25 cellular contexts compared by ENCODE assay signal in genomic region chr4:123354701-123355100, GRCh38. TPM values are rescaled to one million over a fixed set of nuclear protein-coding genes. Genes with fewer than 3 reads are reported as not detected.
DNase-seq lines count a peak whose midpoint lies in the region; ATAC-seq, FAIRE-seq and TF ChIP-seq lines count a peak whose summit lies in the region.
"Had no signal": no experiment of that assay in that cellular context is flagged by ENCODE, and none has a peak within 500 bp of the region (broad histone marks: within the 10 kb centered on the region; RNA-seq: fewer than 3 reads in every experiment).

No MANE protein-coding gene starts in this region.

- ATAC-seq in heart right ventricle (no peak), K562 (no peak)
- ATAC-seq in stimulated activated effector memory CD8-positive, alpha-beta T cell treated with anti-CD3 and anti-CD28 coated beads, Interleukin-12 subunit alpha, Interleukin-12 subunit beta, amount 100 ng/mL, for 72 hours: peak; percentile 14
- ATAC-seq: A549, GM23338, HCT116 had no signal

- H4K20me1 ChIP-seq in K562 (replicated peaks; ENCODE audit: control insufficient read depth, insufficient read depth, low read length): no peaks in the 10 kb centered on the region
- H4K20me1 ChIP-seq: BLaER1 treated with 17β-estradiol and CSF1 and Interleukin-3, amounts not matched to agents 10 nM and 100 nM had no signal

- no TSS peak for BruUV-seq in K562 (replicated peaks; lab: Mats Ljungman, UMichigan)
- no TSS peak for BruUV-seq in Caco-2 (replicated peaks; lab: Mats Ljungman, UMichigan)

- H3K27ac ChIP-seq in left ventricle myocardium inferior (replicated peaks) (peak overlapping the region; percentile 68), heart right ventricle (peak overlapping the region in 4 of 10 donors; percentile 71 to 85 (median 78)), K562 (ENCODE audit: extremely low read depth, low read depth, low read length) (no peak overlapping the region)
- H3K27ac ChIP-seq: A549; BLaER1 treated with 17β-estradiol and CSF1 and Interleukin-3, amounts not matched to agents 10 nM and 100 nM had no signal

- TF ChIP-seq CTCF in left ventricle myocardium inferior (IDR thresholded peaks at IDR 0.05; ENCODE audit: borderline replicate concordance) (no peak), heart right ventricle (IDR thresholded peaks at IDR 0.05) (no peak), K562 (IDR thresholded peaks at IDR 0.05 in 2 of 3, conservative IDR thresholded peaks at IDR 0.05 in 1 of 3; ENCODE audit: insufficient read depth in 2 of 3, low read depth in 1 of 3, low read length in 3 of 3) (no peak), Caco-2 (IDR thresholded peaks at IDR 0.05; ENCODE audit: insufficient read depth in 1 of 2, low read depth in 1 of 2, low read length in 1 of 2, severe bottlenecking in 1 of 2, unreplicated experiment in 1 of 2) (no peak)

- H3K9me1 ChIP-seq in K562 (ENCODE audit: control insufficient read depth, insufficient read depth, low read length): no peaks in the 10 kb centered on the region

- FAIRE-seq in K562 (lab: Jason Lieb, UNC): no peak
- FAIRE-seq: A549, GM12891, GM18507 had no signal

- peak overlapping the region; percentile 67 for H2AFZ ChIP-seq in K562 (ENCODE audit: low read depth, low read length)
- H2AFZ ChIP-seq: GM23338 had no signal

- TF ChIP-seq RAD21 in K562 (CRISPR knock-in tag; conservative IDR thresholded peaks at IDR 0.05 in 1 of 2, IDR thresholded peaks at IDR 0.05 in 1 of 2): no peak

- H3K4me1 ChIP-seq in left ventricle myocardium inferior (peaks cover 46% of the 10 kb centered on the region), heart right ventricle (peaks cover 0 to 37% (median 22%) of the 10 kb centered on the region in 9 donors), K562 (replicated peaks in 1 of 2; ENCODE audit: control insufficient read depth in 2 of 2, insufficient read depth in 2 of 2, low read length in 2 of 2) (peaks cover 13 to 15% of the 10 kb centered on the region in 2 experiments; a peak in 4 of 5 replicates), Caco-2 (peaks cover 18% of the 10 kb centered on the region)
- H3K4me1 ChIP-seq: A549, BE2C had no signal

- H3K9me3 ChIP-seq in left ventricle myocardium inferior (replicated peaks) (no peaks in the 10 kb centered on the region), heart right ventricle (no peaks in the 10 kb centered on the region), K562 (replicated peaks; ENCODE audit: control insufficient read depth, insufficient read depth, low read depth, low read length) (no peaks in the 10 kb centered on the region), Caco-2 (no peaks in the 10 kb centered on the region)
- H3K9me3 ChIP-seq: A549, BE2C had no signal

- DNase-seq in left ventricle myocardium inferior: no peak
- DNase-seq in heart right ventricle: no peak
- DNase-seq in K562 (ENCODE audit: extremely low read depth in 1 of 4, low spot score in 3 of 4): no peak
- DNase-seq in stimulated activated effector memory CD8-positive, alpha-beta T cell treated with anti-CD3 and anti-CD28 coated beads, Interleukin-12 subunit alpha, Interleukin-12 subunit beta, amount 100 ng/mL, for 72 hours (ENCODE audit: low spot score in 2 of 2): no peak
- DNase-seq in activated CD4-positive, alpha-beta memory T cell treated with anti-CD3 and anti-CD28 coated beads for 36 hours: no peak
- no peak for DNase-seq in Caco-2
- DNase-seq in NCI-H2107 (lab: John Stamatoyannopoulos, UW): no peak
- DNase-seq: 8988T; ACHN; AML-193; BE2C; Calu3; CD4-positive, alpha-beta T cell; CD8-positive, alpha-beta memory T cell; DMS53; DMS79 treated with DMSO at 0.1 percent for 48 hours; GF-D8; H9 had no signal

- H3K36me3 ChIP-seq in left ventricle myocardium inferior (no peaks in the 10 kb centered on the region), heart right ventricle (no peaks in the 10 kb centered on the region), K562 (ENCODE audit: control insufficient read depth, insufficient read depth, low read length) (no peaks in the 10 kb centered on the region), Caco-2 (ENCODE audit: control insufficient read depth, insufficient read depth, low read length) (no peaks in the 10 kb centered on the region)
- H3K36me3 ChIP-seq: BE2C; BLaER1 treated with 17β-estradiol and CSF1 and Interleukin-3, amounts not matched to agents 10 nM and 100 nM had no signal

- no peak for TF ChIP-seq POLR2A in K562 (conservative IDR thresholded peaks at IDR 0.05)

- in situ Hi-C loops in K562 (cut with MboI): loop anchor here (25.0 kb wide), 1 partner anchor 908 kb away; no protein-coding TSS in a partner anchor

- H3K4me1 Mint-ChIP-seq in stimulated activated effector memory CD8-positive, alpha-beta T cell treated with anti-CD3 and anti-CD28 coated beads, Interleukin-12 subunit alpha, Interleukin-12 subunit beta, amount 100 ng/mL, for 72 hours: no peaks in the 10 kb centered on the region
- H3K4me1 Mint-ChIP-seq in activated CD4-positive, alpha-beta memory T cell treated with anti-CD3 and anti-CD28 coated beads for 36 hours (ENCODE audit: low read depth): no peaks in the 10 kb centered on the region
- H3K4me1 Mint-ChIP-seq in Caco-2 (ENCODE audit: low read depth, unreplicated experiment): peaks cover 16% of the 10 kb centered on the region

- 61 to 83% methylated on average over 5 of the region's 5 CpGs for WGBS in heart right ventricle, 2 donors
- 22% methylated on average over 5 of the region's 5 CpGs for WGBS in K562 (ENCODE audit: insufficient coverage, low coverage, missing lambda C conversion rate)

- H3K4me3 Mint-ChIP-seq in stimulated activated effector memory CD8-positive, alpha-beta T cell treated with anti-CD3 and anti-CD28 coated beads, Interleukin-12 subunit alpha, Interleukin-12 subunit beta, amount 100 ng/mL, for 72 hours: no peak overlapping the region
- H3K4me3 Mint-ChIP-seq in activated CD4-positive, alpha-beta memory T cell treated with anti-CD3 and anti-CD28 coated beads for 36 hours: no peak overlapping the region
- no peak overlapping the region for H3K4me3 Mint-ChIP-seq in Caco-2 (ENCODE audit: unreplicated experiment)
- H3K4me3 Mint-ChIP-seq: CD14-positive monocyte; CD4-positive, alpha-beta T cell; CD8-positive, alpha-beta memory T cell; GM23338; H9 had no signal

- no peaks in the 10 kb centered on the region for H3K36me3 Mint-ChIP-seq in stimulated activated effector memory CD8-positive, alpha-beta T cell treated with anti-CD3 and anti-CD28 coated beads, Interleukin-12 subunit alpha, Interleukin-12 subunit beta, amount 100 ng/mL, for 72 hours
- no peaks in the 10 kb centered on the region for H3K36me3 Mint-ChIP-seq in activated CD4-positive, alpha-beta memory T cell treated with anti-CD3 and anti-CD28 coated beads for 36 hours
- peaks cover 7% of the 10 kb centered on the region for H3K36me3 Mint-ChIP-seq in Caco-2 (ENCODE audit: insufficient read depth, unreplicated experiment)
- H3K36me3 Mint-ChIP-seq: CD14-positive monocyte had no signal

- intact Hi-C loops in left ventricle myocardium inferior (cut with micrococcal nuclease): no loop called here
- intact Hi-C loops in heart right ventricle (cut with DNase I): loop anchor here in 2 of 10 donors (5.0 kb wide), 1 partner anchor 43 kb away; the partner anchor contains the start of gene SPRY1 (in 2 of the 2)
- intact Hi-C loops in K562 (cut with micrococcal nuclease): loop anchor here (5.0 kb wide), 1 partner anchor 758 kb away; no protein-coding TSS in a partner anchor
- intact Hi-C loops in activated CD4-positive, alpha-beta memory T cell treated with anti-CD3 and anti-CD28 coated beads for 36 hours (cut with micrococcal nuclease): no loop called here
- intact Hi-C loops in Caco-2 (cut with micrococcal nuclease; ENCODE audit: unreplicated experiment): no loop called here

- POLR2A ChIA-PET in K562 (lab: Yijun Ruan, JAX) (no interaction called here), Caco-2 (lab: Charles Lee) (no interaction called here)
- POLR2A ChIA-PET in activated CD4-positive, alpha-beta memory T cell treated with anti-CD3 and anti-CD28 coated beads for 36 hours (lab: Charles Lee): no interaction called here

- no peak overlapping the region for H3K9ac ChIP-seq in K562 (ENCODE audit: insufficient read depth in 1 of 2, low read depth in 2 of 2, low read length in 2 of 2)
- H3K9ac ChIP-seq: BLaER1 treated with 17β-estradiol and CSF1 and Interleukin-3, amounts not matched to agents 10 nM and 100 nM had no signal

- H3K4me2 ChIP-seq in K562 (ENCODE audit: insufficient read depth, low read length): no peak overlapping the region
- H3K4me2 ChIP-seq: A549; BLaER1 treated with 17β-estradiol and CSF1 and Interleukin-3, amounts not matched to agents 10 nM and 100 nM; GM23338 had no signal

- H3K9me3 Mint-ChIP-seq in stimulated activated effector memory CD8-positive, alpha-beta T cell treated with anti-CD3 and anti-CD28 coated beads, Interleukin-12 subunit alpha, Interleukin-12 subunit beta, amount 100 ng/mL, for 72 hours: no peaks in the 10 kb centered on the region
- H3K9me3 Mint-ChIP-seq in activated CD4-positive, alpha-beta memory T cell treated with anti-CD3 and anti-CD28 coated beads for 36 hours: no peaks in the 10 kb centered on the region
- H3K9me3 Mint-ChIP-seq in Caco-2 (ENCODE audit: unreplicated experiment): no peaks in the 10 kb centered on the region
- H3K9me3 Mint-ChIP-seq: CD4-positive, alpha-beta T cell; CD8-positive, alpha-beta memory T cell; GM23338; H9 had no signal

- H3K4me3 ChIP-seq in left ventricle myocardium inferior (no peak overlapping the region), heart right ventricle (no peak overlapping the region), K562 (no peak overlapping the region), Caco-2 (ENCODE audit: low read depth, low read length) (no peak overlapping the region)
- H3K4me3 ChIP-seq: A549; BLaER1 treated with 17β-estradiol and CSF1 and Interleukin-3, amounts not matched to agents 10 nM and 100 nM; GM23338 had no signal

- no peak overlapping the region for H3K27ac Mint-ChIP-seq in stimulated activated effector memory CD8-positive, alpha-beta T cell treated with anti-CD3 and anti-CD28 coated beads, Interleukin-12 subunit alpha, Interleukin-12 subunit beta, amount 100 ng/mL, for 72 hours
- no peak overlapping the region for H3K27ac Mint-ChIP-seq in activated CD4-positive, alpha-beta memory T cell treated with anti-CD3 and anti-CD28 coated beads for 36 hours
- no peak overlapping the region for H3K27ac Mint-ChIP-seq in Caco-2 (ENCODE audit: unreplicated experiment)
- H3K27ac Mint-ChIP-seq: CD14-positive monocyte; CD4-positive, alpha-beta T cell; GM23338; H9 had no signal

- H3K27me3 Mint-ChIP-seq in activated CD4-positive, alpha-beta memory T cell treated with anti-CD3 and anti-CD28 coated beads for 36 hours: peaks cover 13% of the 10 kb centered on the region
- no peaks in the 10 kb centered on the region for H3K27me3 Mint-ChIP-seq in Caco-2 (ENCODE audit: insufficient read depth, unreplicated experiment)

- CTCF ChIA-PET in K562 (lab: Yijun Ruan, JAX; ENCODE audit: low intra/inter-chr PET ratio) (no interaction called here), Caco-2 (lab: Charles Lee) (no interaction called here)
- CTCF ChIA-PET in activated CD4-positive, alpha-beta memory T cell treated with anti-CD3 and anti-CD28 coated beads for 36 hours (lab: Charles Lee): no interaction called here

- H3K27me3 ChIP-seq in left ventricle myocardium inferior (ENCODE audit: low read depth) (no peaks in the 10 kb centered on the region), heart right ventricle (no peaks in the 10 kb centered on the region), K562 (ENCODE audit: control insufficient read depth in 2 of 2, insufficient read depth in 2 of 2, low read length in 2 of 2) (no peaks in the 10 kb centered on the region), Caco-2 (replicated peaks; ENCODE audit: control insufficient read depth, insufficient read depth, low read length) (no peaks in the 10 kb centered on the region)
- H3K27me3 ChIP-seq: BE2C; BLaER1 treated with 17β-estradiol and CSF1 and Interleukin-3, amounts not matched to agents 10 nM and 100 nM had no signal

- TF ChIP-seq EP300 in K562 (IDR thresholded peaks at IDR 0.05; ENCODE audit: low read length): no peak

- H3K79me2 ChIP-seq in K562 (ENCODE audit: control insufficient read depth, insufficient read depth, low read length): no peaks in the 10 kb centered on the region

RNA-seq across cellular contexts. Expression of gene SPRY1, which starts 41.9 kb away (rescaled TPM):
- total RNA-seq in left ventricle myocardium inferior (39.7 TPM), heart right ventricle (10 to 100 TPM; 21.6 to 61.7 (median 37.4) TPM), K562 (2014; rRNA removed) (0.37 and 1.9 TPM in 2 replicates), K562 (2014; rRNA removed; fragmentation: Illumina TruSeq; extraction: Trizol) (0.25 and 0.54 TPM in 2 replicates), K562 (2015; rRNA removed; fragmentation: Illumina TruSeq; extraction: Trizol) (0.15 and 0.29 TPM in 2 replicates), K562 (2021) (1.00 and 1.0 TPM in 2 replicates), Caco-2 (2022) (23.2 and 23.4 TPM in 2 replicates)
- polyA plus RNA-seq in heart right ventricle (10 to 100 TPM; 30.2 to 42.2 TPM), K562 (2011; rRNA removed) (0.91 and 1.1 TPM in 2 replicates), K562 (2014; fragmentation: Illumina TruSeq; extraction: Trizol) (0.36 and 0.55 TPM in 2 replicates), K562 (2014; fragmentation: Nextera tagmentation; extraction: Ambion mirVana) (under 1 TPM in 1 of 2 experiments, not detected in 1; 0.18 TPM), K562 (2014; rRNA removed) (0.36 and 0.81 TPM in 2 replicates)
- total RNA-seq in K562 (2011; cell fraction: chromatin; rRNA removed; ENCODE audit: low replicate concordance): 3.2 TPM in 2 replicates
- total RNA-seq in K562 (2011; cell fraction: nucleolus; rRNA removed): 1.4 and 2.3 TPM in 2 replicates
- 2.4 and 3.0 TPM in 2 replicates for total RNA-seq in K562 (2011; cell fraction: nucleoplasm; rRNA removed)
- 0.66 and 1.4 TPM in 2 replicates for polyA plus RNA-seq in K562 (2011; cell fraction: cytosol; rRNA removed)
- polyA plus RNA-seq in K562 (2011; cell fraction: nucleus; rRNA removed): 1.5 and 1.9 TPM in 2 replicates
- polyA plus RNA-seq in K562 (2012): 0.30 and 0.32 TPM in 2 replicates
- 1.1 and 2.4 TPM in 2 replicates for polyA minus RNA-seq in K562 (2011; rRNA and poly(A)+ RNA removed)
- polyA minus RNA-seq in K562 (2011; cell fraction: cytosol; rRNA and poly(A)+ RNA removed): 0.67 and 1.3 TPM in 2 replicates
- polyA minus RNA-seq in K562 (2011; cell fraction: nucleus; rRNA and poly(A)+ RNA removed): 1.8 and 3.6 TPM in 2 replicates
- total RNA-seq in activated CD4-positive, alpha-beta memory T cell treated with anti-CD3 and anti-CD28 coated beads for 36 hours: 10 to 100 TPM; 11.1 to 14.0 TPM
